ENCODE assay signal across 25 cellular contexts in genomic region chr12:20631711-20632110, GRCh38.
A peak's percentile ranks its signal among the peaks of the same experiment; 100 is the strongest.
DNase-seq lines count a peak whose midpoint lies in the region; ATAC-seq, FAIRE-seq and TF ChIP-seq lines count a peak whose summit lies in the region.
"Had no signal": no experiment of that assay in that cellular context is flagged by ENCODE, and none has a peak within 500 bp of the region (broad histone marks: within the 10 kb centered on the region; RNA-seq: fewer than 3 reads in every experiment).

No MANE protein-coding gene starts in this region.

- H3K27ac ChIP-seq in GM23248 = no peak overlapping the region
- no peak overlapping the region for H3K27ac ChIP-seq in astrocyte (ENCODE audit: low read depth, low read length)
- H3K27ac ChIP-seq: left ventricle myocardium inferior, neutrophil, upper lobe of right lung had no signal

- no peaks in the 10 kb centered on the region for H3F3A ChIP-seq in GM23248 (ENCODE audit: insufficient read depth)

- H2AFZ ChIP-seq in GM23248 (peak overlapping the region; percentile 31; the same call in 1 of the 2 replicates), astrocyte (ENCODE audit: low read depth, low read length) (no peak overlapping the region)

- 7 to 17% methylated on average over 1 of the region's 1 CpG for WGBS in GM23248 (ENCODE audit: low coverage in 1 of 2, low lambda C conversion rate in 2 of 2, missing lambda C conversion rate in 2 of 2), 2 experiments

- H3K79me2 ChIP-seq in GM23248 (ENCODE audit: insufficient read depth) (no peaks in the 10 kb centered on the region), astrocyte (ENCODE audit: insufficient read depth, low read length) (no peaks in the 10 kb centered on the region)

- no peak overlapping the region for H3K4me3 Mint-ChIP-seq in astrocyte (ENCODE audit: unreplicated experiment)
- H3K4me3 Mint-ChIP-seq: activated naive CD8-positive, alpha-beta T cell treated with anti-CD3 and anti-CD28 coated beads, Interleukin-2, amount 10 ng/mL, durations not matched to agents 7 days and 5 days had no signal

- in situ Hi-C loops in GM23248 (cut with MboI) = no loop called here

- DNase-seq in GM23248 (peak; percentile 56), astrocyte (ENCODE audit: low read depth) (peak; percentile 71), fibroblast of the conjunctiva (ENCODE audit: low read depth) (peak; percentile 82), sciatic nerve (ENCODE audit: low spot score) (no peak), mesenteric fat pad (ENCODE audit: low spot score) (no peak), SIG-M5 (lab: John Stamatoyannopoulos, UW) (no peak)
- no peak for DNase-seq in stimulated activated CD4-positive, alpha-beta T cell treated with anti-CD3 and anti-CD28 coated beads, Interleukin-4, amount 100 ng/mL, for 24 hours
- DNase-seq: activated CD4-positive, alpha-beta T cell treated with anti-CD3 and anti-CD28 coated beads for 48 hours; activated naive CD8-positive, alpha-beta T cell treated with anti-CD3 and anti-CD28 coated beads, Interleukin-2, amount 10 ng/mL, durations not matched to agents 7 days and 5 days; C1 segment of cervical spinal cord; dermis blood vessel endothelial cell; glutamatergic neuron; left ventricle myocardium inferior; NCI-H2107; NCI-H524 treated with DMSO at 0.1 percent for 48 hours; retina; stimulated activated CD4-positive, alpha-beta T cell treated with anti-CD3 and anti-CD28 coated beads, Interleukin-12 subunit alpha, Interleukin-12 subunit beta, amount 100 ng/mL, for 4 hours; stimulated activated CD8-positive, alpha-beta memory T cell treated with anti-CD3 and anti-CD28 coated beads, Interleukin-4, amount 100 ng/mL, for 48 hours; upper lobe of right lung had no signal

- H4K20me1 ChIP-seq in GM23248 (ENCODE audit: insufficient read depth) (no peaks in the 10 kb centered on the region), astrocyte (ENCODE audit: insufficient read depth, low read length) (no peaks in the 10 kb centered on the region)

- TF ChIP-seq CTCF in astrocyte (IDR thresholded peaks at IDR 0.05; ENCODE audit: insufficient read depth, low read depth, low read length) = no peak

- H3K4me3 ChIP-seq in GM23248 = no peak overlapping the region
- no peak overlapping the region for H3K4me3 ChIP-seq in astrocyte (ENCODE audit: insufficient read depth, low read depth, low read length)
- H3K4me3 ChIP-seq: left ventricle myocardium inferior, upper lobe of right lung had no signal

- H3K9me3 ChIP-seq in GM23248 (ENCODE audit: low read depth) (no peaks in the 10 kb centered on the region), astrocyte (ENCODE audit: insufficient read depth, low read depth, low read length) (no peaks in the 10 kb centered on the region)
- H3K9me3 ChIP-seq: left ventricle myocardium inferior, neutrophil, upper lobe of right lung had no signal

- no peaks in the 10 kb centered on the region for H3K27me3 ChIP-seq in GM23248 (replicated peaks; ENCODE audit: insufficient read depth)
- no peaks in the 10 kb centered on the region for H3K27me3 ChIP-seq in astrocyte (ENCODE audit: insufficient read depth, low read length)
- H3K27me3 ChIP-seq: neutrophil, upper lobe of right lung had no signal

- FAIRE-seq in astrocyte (lab: Jason Lieb, UNC) = no peak
- FAIRE-seq: endothelial cell of umbilical vein, G401.6, HepG2 had no signal

- H3K36me3 Mint-ChIP-seq in astrocyte (ENCODE audit: low read depth, unreplicated experiment) = peaks cover 1% of the 10 kb centered on the region
- H3K36me3 Mint-ChIP-seq: activated naive CD8-positive, alpha-beta T cell treated with anti-CD3 and anti-CD28 coated beads, Interleukin-2, amount 10 ng/mL, durations not matched to agents 7 days and 5 days had no signal

- peak; percentile 84 for ATAC-seq in sciatic nerve
- ATAC-seq: HepG2, Right ventricle myocardium inferior, upper lobe of right lung had no signal

- intact Hi-C loops in sciatic nerve (cut with DNase I) = no loop called here

- H3K4me2 ChIP-seq in GM23248 (ENCODE audit: unreplicated experiment) (no peak overlapping the region), astrocyte (ENCODE audit: low read length) (no peak overlapping the region)

- H3K9me2 ChIP-seq in GM23248 (ENCODE audit: insufficient read depth) = no peaks in the 10 kb centered on the region

- no peak overlapping the region for H3K27ac Mint-ChIP-seq in astrocyte (ENCODE audit: unreplicated experiment)
- H3K27ac Mint-ChIP-seq: activated naive CD8-positive, alpha-beta T cell treated with anti-CD3 and anti-CD28 coated beads, Interleukin-2, amount 10 ng/mL, durations not matched to agents 7 days and 5 days; activated T-helper 2 cell treated with anti-CD3 and anti-CD28 coated beads, Interferon-gamma antibody, Interleukin-2, Interleukin-4, amounts not matched to agents 10 μg/mL and 5 μg/mL and 100 μg/mL, durations not matched to agents 14 hours and 24 hours and 36 hours had no signal

- H3K4me1 Mint-ChIP-seq in astrocyte (ENCODE audit: low read depth, unreplicated experiment) = peaks cover 9% of the 10 kb centered on the region
- H3K4me1 Mint-ChIP-seq: activated naive CD8-positive, alpha-beta T cell treated with anti-CD3 and anti-CD28 coated beads, Interleukin-2, amount 10 ng/mL, durations not matched to agents 7 days and 5 days had no signal

- H3K9me3 Mint-ChIP-seq in astrocyte (ENCODE audit: unreplicated experiment) = no peaks in the 10 kb centered on the region
- H3K9me3 Mint-ChIP-seq: activated T-helper 2 cell treated with anti-CD3 and anti-CD28 coated beads, Interferon-gamma antibody, Interleukin-2, Interleukin-4, amounts not matched to agents 10 μg/mL and 5 μg/mL and 100 μg/mL, durations not matched to agents 14 hours and 24 hours and 36 hours had no signal

- H3K36me3 ChIP-seq in GM23248 (ENCODE audit: low read depth) (no peaks in the 10 kb centered on the region), astrocyte (ENCODE audit: insufficient read depth, low read length) (no peaks in the 10 kb centered on the region)
- H3K36me3 ChIP-seq: neutrophil, upper lobe of right lung had no signal

- H3K9ac ChIP-seq in GM23248 = no peak overlapping the region
- no peak overlapping the region for H3K9ac ChIP-seq in astrocyte (ENCODE audit: low read length)

- H3K27me3 Mint-ChIP-seq in astrocyte (ENCODE audit: low read depth, unreplicated experiment) = no peaks in the 10 kb centered on the region
- H3K27me3 Mint-ChIP-seq: activated naive CD8-positive, alpha-beta T cell treated with anti-CD3 and anti-CD28 coated beads, Interleukin-2, amount 10 ng/mL, durations not matched to agents 7 days and 5 days had no signal

- peaks cover 5% of the 10 kb centered on the region for H3K4me1 ChIP-seq in GM23248 (ENCODE audit: insufficient read depth)
- H3K4me1 ChIP-seq in astrocyte (ENCODE audit: insufficient read depth, low read length) = peaks cover 4% of the 10 kb centered on the region
- H3K4me1 ChIP-seq: upper lobe of right lung had no signal

Comparison
In these comparisons a context has a peak if more than half of its experiments do, and no peak if none do; other contexts are left out.
1. DNase-seq: peak in GM23248 (single experiment), astrocyte (single experiment) and fibroblast of the conjunctiva (single experiment); none in sciatic nerve (single experiment), stimulated activated CD4-positive, alpha-beta T cell treated with anti-CD3 and anti-CD28 coated beads, Interleukin-4, amount 100 ng/mL, for 24 hours (single experiment), mesenteric fat pad (single experiment) and SIG-M5 (single experiment).